2 cellular contexts compared by ENCODE assay signal in genomic region chr3:58490860-58491501, GRCh38.
TF ChIP-seq lines count a peak whose summit lies in the region.

No MANE protein-coding gene starts in this region.

TF ChIP-seq in GM12878, 131 proteins besides CTCF, POLR2A, EP300 and RAD21 (continues in another document):
- TF ChIP-seq, protein P1, sequence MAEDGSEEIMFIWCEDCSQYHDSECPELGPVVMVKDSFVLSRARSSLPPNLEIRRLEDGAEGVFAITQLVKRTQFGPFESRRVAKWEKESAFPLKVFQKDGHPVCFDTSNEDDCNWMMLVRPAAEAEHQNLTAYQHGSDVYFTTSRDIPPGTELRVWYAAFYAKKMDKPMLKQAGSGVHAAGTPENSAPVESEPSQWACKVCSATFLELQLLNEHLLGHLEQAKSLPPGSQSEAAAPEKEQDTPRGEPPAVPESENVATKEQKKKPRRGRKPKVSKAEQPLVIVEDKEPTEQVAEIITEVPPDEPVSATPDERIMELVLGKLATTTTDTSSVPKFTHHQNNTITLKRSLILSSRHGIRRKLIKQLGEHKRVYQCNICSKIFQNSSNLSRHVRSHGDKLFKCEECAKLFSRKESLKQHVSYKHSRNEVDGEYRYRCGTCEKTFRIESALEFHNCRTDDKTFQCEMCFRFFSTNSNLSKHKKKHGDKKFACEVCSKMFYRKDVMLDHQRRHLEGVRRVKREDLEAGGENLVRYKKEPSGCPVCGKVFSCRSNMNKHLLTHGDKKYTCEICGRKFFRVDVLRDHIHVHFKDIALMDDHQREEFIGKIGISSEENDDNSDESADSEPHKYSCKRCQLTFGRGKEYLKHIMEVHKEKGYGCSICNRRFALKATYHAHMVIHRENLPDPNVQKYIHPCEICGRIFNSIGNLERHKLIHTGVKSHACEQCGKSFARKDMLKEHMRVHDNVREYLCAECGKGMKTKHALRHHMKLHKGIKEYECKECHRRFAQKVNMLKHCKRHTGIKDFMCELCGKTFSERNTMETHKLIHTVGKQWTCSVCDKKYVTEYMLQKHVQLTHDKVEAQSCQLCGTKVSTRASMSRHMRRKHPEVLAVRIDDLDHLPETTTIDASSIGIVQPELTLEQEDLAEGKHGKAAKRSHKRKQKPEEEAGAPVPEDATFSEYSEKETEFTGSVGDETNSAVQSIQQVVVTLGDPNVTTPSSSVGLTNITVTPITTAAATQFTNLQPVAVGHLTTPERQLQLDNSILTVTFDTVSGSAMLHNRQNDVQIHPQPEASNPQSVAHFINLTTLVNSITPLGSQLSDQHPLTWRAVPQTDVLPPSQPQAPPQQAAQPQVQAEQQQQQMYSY (CRISPR knock-in tag; IDR thresholded peaks at IDR 0.05), result no peak
- TF ChIP-seq, protein P2, sequence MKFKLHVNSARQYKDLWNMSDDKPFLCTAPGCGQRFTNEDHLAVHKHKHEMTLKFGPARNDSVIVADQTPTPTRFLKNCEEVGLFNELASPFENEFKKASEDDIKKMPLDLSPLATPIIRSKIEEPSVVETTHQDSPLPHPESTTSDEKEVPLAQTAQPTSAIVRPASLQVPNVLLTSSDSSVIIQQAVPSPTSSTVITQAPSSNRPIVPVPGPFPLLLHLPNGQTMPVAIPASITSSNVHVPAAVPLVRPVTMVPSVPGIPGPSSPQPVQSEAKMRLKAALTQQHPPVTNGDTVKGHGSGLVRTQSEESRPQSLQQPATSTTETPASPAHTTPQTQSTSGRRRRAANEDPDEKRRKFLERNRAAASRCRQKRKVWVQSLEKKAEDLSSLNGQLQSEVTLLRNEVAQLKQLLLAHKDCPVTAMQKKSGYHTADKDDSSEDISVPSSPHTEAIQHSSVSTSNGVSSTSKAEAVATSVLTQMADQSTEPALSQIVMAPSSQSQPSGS (IDR thresholded peaks at IDR 0.05; ENCODE audit: low read length), result no peak
- TF ChIP-seq KDM1A (IDR thresholded peaks at IDR 0.05; ENCODE audit: borderline replicate concordance), result no peak
- no peak for TF ChIP-seq TAF1 (IDR thresholded peaks at IDR 0.05; ENCODE audit: borderline replicate concordance, low read depth, low read length)
- no peak for TF ChIP-seq MTA2 (IDR thresholded peaks at IDR 0.05; ENCODE audit: low read depth)
- no peak for TF ChIP-seq ZSCAN29 (IDR thresholded peaks at IDR 0.05)
- no peak for TF ChIP-seq RBBP5 (conservative IDR thresholded peaks at IDR 0.05)
- TF ChIP-seq ASH2L (IDR thresholded peaks at IDR 0.05; ENCODE audit: borderline replicate concordance, low read depth), result no peak
- TF ChIP-seq FOS (IDR thresholded peaks at IDR 0.05; ENCODE audit: borderline replicate concordance, extremely low read depth, insufficient read length), result no peak
- TF ChIP-seq BHLHE40 (IDR thresholded peaks at IDR 0.05; ENCODE audit: borderline replicate concordance in 1 of 2, low read depth in 2 of 2, low read length in 1 of 2), result no peak
- no peak for TF ChIP-seq EED (IDR thresholded peaks at IDR 0.05; ENCODE audit: low read depth)
- no peak for TF ChIP-seq ZBTB33 (IDR thresholded peaks at IDR 0.05)
- no peak for TF ChIP-seq NFIC (IDR thresholded peaks at IDR 0.05; ENCODE audit: low read depth, low read length)
- TF ChIP-seq, protein P3, sequence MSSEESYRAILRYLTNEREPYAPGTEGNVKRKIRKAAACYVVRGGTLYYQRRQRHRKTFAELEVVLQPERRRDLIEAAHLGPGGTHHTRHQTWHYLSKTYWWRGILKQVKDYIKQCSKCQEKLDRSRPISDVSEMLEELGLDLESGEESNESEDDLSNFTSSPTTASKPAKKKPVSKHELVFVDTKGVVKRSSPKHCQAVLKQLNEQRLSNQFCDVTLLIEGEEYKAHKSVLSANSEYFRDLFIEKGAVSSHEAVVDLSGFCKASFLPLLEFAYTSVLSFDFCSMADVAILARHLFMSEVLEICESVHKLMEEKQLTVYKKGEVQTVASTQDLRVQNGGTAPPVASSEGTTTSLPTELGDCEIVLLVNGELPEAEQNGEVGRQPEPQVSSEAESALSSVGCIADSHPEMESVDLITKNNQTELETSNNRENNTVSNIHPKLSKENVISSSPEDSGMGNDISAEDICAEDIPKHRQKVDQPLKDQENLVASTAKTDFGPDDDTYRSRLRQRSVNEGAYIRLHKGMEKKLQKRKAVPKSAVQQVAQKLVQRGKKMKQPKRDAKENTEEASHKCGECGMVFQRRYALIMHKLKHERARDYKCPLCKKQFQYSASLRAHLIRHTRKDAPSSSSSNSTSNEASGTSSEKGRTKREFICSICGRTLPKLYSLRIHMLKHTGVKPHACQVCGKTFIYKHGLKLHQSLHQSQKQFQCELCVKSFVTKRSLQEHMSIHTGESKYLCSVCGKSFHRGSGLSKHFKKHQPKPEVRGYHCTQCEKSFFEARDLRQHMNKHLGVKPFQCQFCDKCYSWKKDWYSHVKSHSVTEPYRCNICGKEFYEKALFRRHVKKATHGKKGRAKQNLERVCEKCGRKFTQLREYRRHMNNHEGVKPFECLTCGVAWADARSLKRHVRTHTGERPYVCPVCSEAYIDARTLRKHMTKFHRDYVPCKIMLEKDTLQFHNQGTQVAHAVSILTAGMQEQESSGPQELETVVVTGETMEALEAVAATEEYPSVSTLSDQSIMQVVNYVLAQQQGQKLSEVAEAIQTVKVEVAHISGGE (CRISPR knock-in tag; IDR thresholded peaks at IDR 0.05), result no peak
- TF ChIP-seq CHD2 (IDR thresholded peaks at IDR 0.05; ENCODE audit: borderline replicate concordance, low read depth, low read length), result no peak

TF ChIP-seq in liver, 16 proteins besides CTCF, POLR2A, EP300 and RAD21:
- no peak for TF ChIP-seq NR2F2 (IDR thresholded peaks at IDR 0.05)
